ENCODE assay signal across 8 cellular contexts in genomic region chr20:36305602-36306556, GRCh38. TPM values are rescaled to one million over a fixed set of nuclear protein-coding genes. Genes with fewer than 3 reads are reported as not detected.
A peak's percentile ranks its signal among the peaks of the same experiment; 100 is the strongest.
DNase-seq lines count a peak whose midpoint lies in the region; ATAC-seq, FAIRE-seq and TF ChIP-seq lines count a peak whose summit lies in the region.

TSS of gene DLGAP4 (plus strand) at chr20:36306339. CDS start at chr20:36431718, 125,379 bp downstream.

- peaks cover 64 to 73% of the 10 kb centered on the region in 2 donors for H3K27me3 Mint-ChIP-seq in T-cell
- peaks cover 29% of the 10 kb centered on the region for H3K27me3 Mint-ChIP-seq in glutamatergic neuron (ENCODE audit: unreplicated experiment)

- H3K4me3 ChIP-seq in GM12864 (ENCODE audit: low read depth, low read length) (no peak within 1 kb of the TSS), pancreas (peak within 1 kb of the TSS in 3 of 4 donors; percentile 21 to 48 (median 42))

- H3K4me3 Mint-ChIP-seq in T-cell (peak within 1 kb of the TSS; percentile 69 to 77 (median 74)), glutamatergic neuron (ENCODE audit: unreplicated experiment) (peak within 1 kb of the TSS; percentile 83)

- H3K27ac ChIP-seq in pancreas: no peak within 1 kb of the TSS

- peaks cover 0 to 5% (median 3%) of the 10 kb centered on the region in 3 donors for H3K4me1 ChIP-seq in pancreas

- peaks cover 0 to 3% (median 0%) of the 10 kb centered on the region in 4 donors for H3K27me3 ChIP-seq in pancreas

- no peak within 1 kb of the TSS for H3K27ac Mint-ChIP-seq in T-cell
- no peak within 1 kb of the TSS for H3K27ac Mint-ChIP-seq in glutamatergic neuron (ENCODE audit: unreplicated experiment)

- no peak for DNase-seq in GM12864 (ENCODE audit: low read depth)
- DNase-seq in T-cell: no peak
- DNase-seq in glutamatergic neuron: no peak
- peak in 1 of 6 donors; percentile 71 for DNase-seq in pancreas
- no peak for DNase-seq in stimulated activated CD8-positive, alpha-beta memory T cell treated with anti-CD3 and anti-CD28 coated beads, Interleukin-4, amount 100 ng/mL, for 48 hours
- no peak for DNase-seq in NCI-H1694 treated with DMSO at 0.1 percent for 48 hours (lab: John Stamatoyannopoulos, UW)
- DNase-seq in NCI-H510A treated with DMSO at 0.1 percent for 48 hours (lab: John Stamatoyannopoulos, UW): no peak
- DNase-seq in NCI-H2029 (lab: John Stamatoyannopoulos, UW): no peak

- H3K36me3 Mint-ChIP-seq in T-cell: no peaks in the 10 kb centered on the region
- no peaks in the 10 kb centered on the region for H3K36me3 Mint-ChIP-seq in glutamatergic neuron (ENCODE audit: unreplicated experiment)

- CTCF ChIA-PET in T-cell (lab: Charles Lee): no interaction called here

- intact Hi-C loops in pancreas (cut with DNase I): no loop called here

- WGBS in pancreas, 2 donors: 2 to 3% methylated on average over 48 to 89 of the region's 96 CpGs

- H3K9me3 Mint-ChIP-seq in T-cell: no peaks in the 10 kb centered on the region
- peaks cover 7% of the 10 kb centered on the region for H3K9me3 Mint-ChIP-seq in glutamatergic neuron (ENCODE audit: unreplicated experiment)

- peak in 3 of 4 experiments; percentile 31 to 45 (median 41) for ATAC-seq in T-cell (replicated peaks in 1 of 4)
- ATAC-seq in pancreas: peak; percentile 37 to 75 (median 66)

- POLR2A ChIA-PET in T-cell (lab: Charles Lee): no interaction called here

- FAIRE-seq in pancreas (lab: Jason Lieb, UNC): no peak

- no peaks in the 10 kb centered on the region for H3K9me3 ChIP-seq in pancreas

- H3K36me3 ChIP-seq in pancreas: no peaks in the 10 kb centered on the region

- TF ChIP-seq CTCF in GM12864 (IDR thresholded peaks at IDR 0.05; ENCODE audit: low read depth, low read length, missing control alignments) (peak; percentile 1), glutamatergic neuron (IDR thresholded peaks at IDR 0.05; ENCODE audit: partially characterized antibody, unreplicated experiment) (no peak), pancreas (IDR thresholded peaks at IDR 0.05) (no peak)

- H3K4me1 Mint-ChIP-seq in T-cell (peaks cover 0 to 16% (median 9%) of the 10 kb centered on the region in 3 donors), glutamatergic neuron (ENCODE audit: low read depth, unreplicated experiment) (peaks cover 17% of the 10 kb centered on the region)

RNA-seq across cellular contexts. Expression of gene DLGAP4, which starts in this region (rescaled TPM):
- 10 to 100 TPM; 36.4 to 54.4 (median 43.9) TPM for total RNA-seq in T-cell
- 199 TPM for total RNA-seq in glutamatergic neuron (ENCODE audit: unreplicated experiment)
- 10 to 100 TPM; 28.6 to 46.8 (median 39.2) TPM for total RNA-seq in pancreas
- 10 to 100 TPM; 44.1 to 49.5 TPM for polyA plus RNA-seq in pancreas
